In genomic region chr17:37360632-37361031, GRCh38 we compare ENCODE assay signal across 1 cellular context.
TF ChIP-seq lines count a peak whose summit lies in the region.

No MANE protein-coding gene starts in this region.

TF ChIP-seq in HepG2, 621 proteins besides CTCF, POLR2A, EP300 and RAD21:
- TF ChIP-seq CEBPB (IDR thresholded peaks at IDR 0.05; ENCODE audit: borderline replicate concordance, low read depth, low read length), result 0 out of 2 replicates have a peak, but pooled peaks have one; percentile 15
- no peak for TF ChIP-seq NKX3-1 (CRISPR knock-in tag; IDR thresholded peaks at IDR 0.05)
